13 cellular contexts compared by ENCODE assay signal in the genomic region with DNA sequence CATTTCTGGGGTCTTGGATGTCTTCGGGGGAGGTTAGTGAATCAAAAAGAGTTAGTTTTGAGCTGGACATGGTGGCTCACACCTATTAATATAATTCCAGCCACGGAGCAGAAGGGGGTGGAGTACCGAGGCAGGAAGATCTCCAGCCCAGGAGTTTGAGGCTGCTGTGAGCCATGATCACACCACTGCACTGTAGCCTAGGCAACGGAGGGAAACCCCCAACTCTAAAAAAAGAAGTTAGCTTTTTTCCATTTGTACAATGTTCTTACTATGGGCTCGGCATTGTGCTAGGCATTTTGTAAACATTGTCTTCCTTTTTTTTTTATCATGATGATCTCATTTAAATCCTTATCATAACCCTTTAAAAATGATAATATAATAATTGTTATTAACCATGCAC. TPM values are rescaled to one million over a fixed set of nuclear protein-coding genes. Genes with fewer than 3 reads are reported as not detected.
A peak's percentile ranks its signal among the peaks of the same experiment; 100 is the strongest.
DNase-seq lines count a peak whose midpoint lies in the region; ATAC-seq, FAIRE-seq and TF ChIP-seq lines count a peak whose summit lies in the region.
"Had no signal": no experiment of that assay in that cellular context is flagged by ENCODE, and none has a peak within 500 bp of the region (broad histone marks: within the 10 kb centered on the region; RNA-seq: fewer than 3 reads in every experiment).

No MANE protein-coding gene starts in this region.

- ATAC-seq in HG02610 (IDR thresholded peaks at IDR 0.05; ENCODE audit: unreplicated experiment) (peak; percentile 61), K562 (no peak), GM21723 (IDR thresholded peaks at IDR 0.05; ENCODE audit: unreplicated experiment) (no peak), HG02763 (IDR thresholded peaks at IDR 0.05; ENCODE audit: unreplicated experiment) (no peak)
- ATAC-seq: lower lobe of right lung; stimulated activated effector memory CD8-positive, alpha-beta T cell treated with anti-CD3 and anti-CD28 coated beads, Interleukin-12 subunit alpha, Interleukin-12 subunit beta, amount 100 ng/mL, for 72 hours had no signal

- TF ChIP-seq POLR2A in K562 (conservative IDR thresholded peaks at IDR 0.05), result no peak

- peaks cover 3% of the 10 kb centered on the region; the same call in 1 of the 3 replicates for H3K79me2 ChIP-seq in K562 (ENCODE audit: control insufficient read depth, insufficient read depth, low read length)
- H3K79me2 ChIP-seq: parathyroid adenoma had no signal

- no peak for TF ChIP-seq RAD21 in K562 (CRISPR knock-in tag; conservative IDR thresholded peaks at IDR 0.05 in 1 of 2, IDR thresholded peaks at IDR 0.05 in 1 of 2)

- DNase-seq in CD1c-positive myeloid dendritic cell (ENCODE audit: extremely low spot score), result peak; percentile 27
- no peak for DNase-seq in K562 (ENCODE audit: extremely low read depth in 1 of 4, low spot score in 3 of 4)
- DNase-seq in activated effector memory CD4-positive, alpha-beta T cell treated with Interleukin-2 at 50 U/mL for 16 hours, result no peak
- DNase-seq: C1 segment of cervical spinal cord, H7, lower lobe of right lung, NCI-H69 had no signal

- no peaks in the 10 kb centered on the region for H3K27me3 ChIP-seq in K562 (ENCODE audit: control insufficient read depth in 2 of 2, insufficient read depth in 2 of 2, low read length in 2 of 2)

- 10% methylated on average over 5 of the region's 5 CpGs for WGBS in K562 (ENCODE audit: insufficient coverage, low coverage, missing lambda C conversion rate)

- no peaks in the 10 kb centered on the region for H3K36me3 ChIP-seq in K562 (ENCODE audit: control insufficient read depth, insufficient read depth, low read length)
- H3K36me3 ChIP-seq: lower lobe of right lung had no signal

- BruUV-seq in K562 (replicated peaks; lab: Mats Ljungman, UMichigan), result no TSS peak

- H3K4me3 ChIP-seq in K562, result no peak overlapping the region
- H3K4me3 ChIP-seq: lower lobe of right lung had no signal

- 0 out of 2 replicates have a peak overlapping the region, but pooled peaks have one; percentile 6 for H2AFZ ChIP-seq in K562 (ENCODE audit: low read depth, low read length)
- H2AFZ ChIP-seq: parathyroid adenoma had no signal

- TF ChIP-seq CTCF in K562 (IDR thresholded peaks at IDR 0.05 in 2 of 3, conservative IDR thresholded peaks at IDR 0.05 in 1 of 3; ENCODE audit: insufficient read depth in 2 of 3, low read depth in 1 of 3, low read length in 3 of 3), result no peak

- peaks cover 0 to 3% of the 10 kb centered on the region in 2 experiments; a peak in 2 of 5 replicates for H3K4me1 ChIP-seq in K562 (replicated peaks in 1 of 2; ENCODE audit: control insufficient read depth in 2 of 2, insufficient read depth in 2 of 2, low read length in 2 of 2)
- H3K4me1 ChIP-seq: lower lobe of right lung, parathyroid adenoma had no signal

- H3K4me2 ChIP-seq in K562 (ENCODE audit: insufficient read depth, low read length), result no peak overlapping the region

- in situ Hi-C loops in K562 (cut with MboI), result loop anchor here (5.0 kb wide), 1 partner anchor 79 kb away; no protein-coding TSS in a partner anchor

- no peak overlapping the region for H3K27ac ChIP-seq in K562 (ENCODE audit: extremely low read depth, low read depth, low read length)
- H3K27ac ChIP-seq: epithelial cell of prostate, lower lobe of right lung, parathyroid adenoma had no signal

- H3K9me1 ChIP-seq in K562 (ENCODE audit: control insufficient read depth, insufficient read depth, low read length), result no peaks in the 10 kb centered on the region

- no peaks in the 10 kb centered on the region for H3K9me3 ChIP-seq in K562 (replicated peaks; ENCODE audit: control insufficient read depth, insufficient read depth, low read depth, low read length)
- H3K9me3 ChIP-seq: lower lobe of right lung had no signal

- no peak for TF ChIP-seq EP300 in K562 (IDR thresholded peaks at IDR 0.05; ENCODE audit: low read length)

- no peaks in the 10 kb centered on the region for H4K20me1 ChIP-seq in K562 (replicated peaks; ENCODE audit: control insufficient read depth, insufficient read depth, low read length)

- CTCF ChIA-PET in K562 (lab: Yijun Ruan, JAX; ENCODE audit: low intra/inter-chr PET ratio), result interaction anchor here (0.6 to 3.0 kb wide), 2 partner anchors 80 to 387 kb away, joined by 3 to 39 read pairs; no protein-coding TSS in a partner anchor

- POLR2A ChIA-PET in K562 (lab: Yijun Ruan, JAX), result interaction anchor here (0.7 to 1.3 kb wide), 3 partner anchors 9 to 64 kb away, joined by 3 to 7 read pairs (median 4); no protein-coding TSS in a partner anchor

- no peak for FAIRE-seq in K562 (lab: Jason Lieb, UNC)

- intact Hi-C loops in K562 (cut with micrococcal nuclease), result loop anchor here (5.0 kb wide), 1 partner anchor 274 kb away; no protein-coding TSS in a partner anchor

- H3K9ac ChIP-seq in K562 (ENCODE audit: insufficient read depth in 1 of 2, low read depth in 2 of 2, low read length in 2 of 2), result no peak overlapping the region
- H3K9ac ChIP-seq: parathyroid adenoma had no signal

RNA-seq across cellular contexts. Expression of gene SNF8, which starts 8.3 kb away (rescaled TPM):
- 90.9 and 129 TPM in 2 replicates for total RNA-seq in K562 (2011; cell fraction: chromatin; rRNA removed; ENCODE audit: low replicate concordance)
- total RNA-seq in K562 (2011; cell fraction: nucleolus; rRNA removed), result 86.9 and 95.7 TPM in 2 replicates
- total RNA-seq in K562 (2011; cell fraction: nucleoplasm; rRNA removed), result 108 and 129 TPM in 2 replicates
- 126 and 127 TPM in 2 replicates for total RNA-seq in K562 (2014; rRNA removed)
- total RNA-seq in K562 (2014; rRNA removed; fragmentation: Illumina TruSeq; extraction: Trizol), result 92.5 and 96.8 TPM in 2 replicates
- 90.9 and 92.9 TPM in 2 replicates for total RNA-seq in K562 (2015; rRNA removed; fragmentation: Illumina TruSeq; extraction: Trizol)
- 124 and 130 TPM in 2 replicates for total RNA-seq in K562 (2021)
- 98.7 and 117 TPM in 2 replicates for polyA plus RNA-seq in K562 (2011; rRNA removed)
- 126 and 130 TPM in 2 replicates for polyA plus RNA-seq in K562 (2011; cell fraction: cytosol; rRNA removed)
- polyA plus RNA-seq in K562 (2011; cell fraction: nucleus; rRNA removed), result 54.4 and 56.9 TPM in 2 replicates
- 103 and 109 TPM in 2 replicates for polyA plus RNA-seq in K562 (2012)
- polyA plus RNA-seq in K562 (2014; fragmentation: Illumina TruSeq; extraction: Trizol), result 128 and 132 TPM in 2 replicates
- polyA plus RNA-seq in K562 (2014; fragmentation: Nextera tagmentation; extraction: Ambion mirVana), result 1 to 10 TPM; 6.9 to 9.0 TPM
- 143 and 149 TPM in 2 replicates for polyA plus RNA-seq in K562 (2014; rRNA removed)
- polyA minus RNA-seq in K562 (2011; rRNA and poly(A)+ RNA removed), result 76.9 and 111 TPM in 2 replicates
- polyA minus RNA-seq in K562 (2011; cell fraction: cytosol; rRNA and poly(A)+ RNA removed), result 45.1 and 48.6 TPM in 2 replicates
- 17.2 and 22.2 TPM in 2 replicates for polyA minus RNA-seq in K562 (2011; cell fraction: nucleus; rRNA and poly(A)+ RNA removed)

RNA-seq across cellular contexts. Expression of gene GIP, which starts 15.5 kb away (rescaled TPM):
- not detected in 2 replicates for total RNA-seq in K562 (2011; cell fraction: chromatin; rRNA removed; ENCODE audit: low replicate concordance)
- total RNA-seq in K562 (2011; cell fraction: nucleolus; rRNA removed), result not detected in 2 replicates
- not detected in 2 replicates for total RNA-seq in K562 (2011; cell fraction: nucleoplasm; rRNA removed)
- total RNA-seq in K562 (2014; rRNA removed) (not detected in 2 replicates), K562 (2014; rRNA removed; fragmentation: Illumina TruSeq; extraction: Trizol) (not detected in 2 replicates), K562 (2015; rRNA removed; fragmentation: Illumina TruSeq; extraction: Trizol) (not detected in 2 replicates), K562 (2021) (not detected in 2 replicates)
- polyA plus RNA-seq in K562 (2011; rRNA removed) (0.15 TPM in 1 of 2 replicates, not detected in the other), K562 (2014; fragmentation: Illumina TruSeq; extraction: Trizol) (not detected in 2 replicates), K562 (2014; fragmentation: Nextera tagmentation; extraction: Ambion mirVana) (under 1 TPM in 1 of 2 experiments, not detected in 1; 0.08 TPM), K562 (2014; rRNA removed) (0.12 TPM in 1 of 2 replicates, not detected in the other)
- not detected in 2 replicates for polyA plus RNA-seq in K562 (2011; cell fraction: cytosol; rRNA removed)
- polyA plus RNA-seq in K562 (2011; cell fraction: nucleus; rRNA removed), result not detected in 2 replicates
- 0.16 TPM in 1 of 2 replicates, not detected in the other for polyA plus RNA-seq in K562 (2012)
- not detected in 2 replicates for polyA minus RNA-seq in K562 (2011; rRNA and poly(A)+ RNA removed)
- polyA minus RNA-seq in K562 (2011; cell fraction: cytosol; rRNA and poly(A)+ RNA removed), result not detected in 2 replicates
- not detected in 2 replicates for polyA minus RNA-seq in K562 (2011; cell fraction: nucleus; rRNA and poly(A)+ RNA removed)
- total RNA-seq: lower lobe of right lung had no signal

RNA-seq across cellular contexts. Expression of gene IGF2BP1, which starts 44.3 kb away (rescaled TPM):
- total RNA-seq in K562 (2011; cell fraction: chromatin; rRNA removed; ENCODE audit: low replicate concordance), result 94.9 and 96.9 TPM in 2 replicates
- total RNA-seq in K562 (2011; cell fraction: nucleolus; rRNA removed), result 61.6 and 67.2 TPM in 2 replicates
- total RNA-seq in K562 (2011; cell fraction: nucleoplasm; rRNA removed), result 82.5 and 120 TPM in 2 replicates
- total RNA-seq in K562 (2014; rRNA removed) (53.6 and 61.6 TPM in 2 replicates), K562 (2014; rRNA removed; fragmentation: Illumina TruSeq; extraction: Trizol) (64.8 and 66.8 TPM in 2 replicates), K562 (2015; rRNA removed; fragmentation: Illumina TruSeq; extraction: Trizol) (65.5 and 72.0 TPM in 2 replicates), K562 (2021) (291 and 318 TPM in 2 replicates)
- polyA plus RNA-seq in K562 (2011; rRNA removed) (27.4 and 31.8 TPM in 2 replicates), K562 (2014; fragmentation: Illumina TruSeq; extraction: Trizol) (71.8 and 80.4 TPM in 2 replicates), K562 (2014; fragmentation: Nextera tagmentation; extraction: Ambion mirVana) (10 to 100 TPM; 13.0 to 13.8 TPM), K562 (2014; rRNA removed) (41.5 and 47.2 TPM in 2 replicates)
- polyA plus RNA-seq in K562 (2011; cell fraction: cytosol; rRNA removed), result 27.0 and 46.4 TPM in 2 replicates
- polyA plus RNA-seq in K562 (2011; cell fraction: nucleus; rRNA removed), result 52.8 and 86.1 TPM in 2 replicates
- polyA plus RNA-seq in K562 (2012), result 50.4 and 60.4 TPM in 2 replicates
- polyA minus RNA-seq in K562 (2011; rRNA and poly(A)+ RNA removed), result 59.8 and 69.5 TPM in 2 replicates
- 92.6 and 107 TPM in 2 replicates for polyA minus RNA-seq in K562 (2011; cell fraction: cytosol; rRNA and poly(A)+ RNA removed)
- polyA minus RNA-seq in K562 (2011; cell fraction: nucleus; rRNA and poly(A)+ RNA removed), result 27.3 and 40.9 TPM in 2 replicates
- total RNA-seq: lower lobe of right lung had no signal

RNA-seq across cellular contexts. Expression of gene UBE2Z, which starts 44.7 kb away (rescaled TPM):
- total RNA-seq in K562 (2011; cell fraction: chromatin; rRNA removed; ENCODE audit: low replicate concordance), result 182 and 197 TPM in 2 replicates
- total RNA-seq in K562 (2011; cell fraction: nucleolus; rRNA removed), result 99.5 and 104 TPM in 2 replicates
- total RNA-seq in K562 (2011; cell fraction: nucleoplasm; rRNA removed), result 156 and 243 TPM in 2 replicates
- total RNA-seq in K562 (2014; rRNA removed), result 28.3 and 35.2 TPM in 2 replicates
- total RNA-seq in K562 (2014; rRNA removed; fragmentation: Illumina TruSeq; extraction: Trizol), result 32.4 and 35.3 TPM in 2 replicates
- total RNA-seq in K562 (2015; rRNA removed; fragmentation: Illumina TruSeq; extraction: Trizol), result 38.2 and 38.5 TPM in 2 replicates
- 42.2 and 48.2 TPM in 2 replicates for total RNA-seq in K562 (2021)
- 79.9 and 89.0 TPM in 2 replicates for polyA plus RNA-seq in K562 (2011; rRNA removed)
- polyA plus RNA-seq in K562 (2011; cell fraction: cytosol; rRNA removed), result 69.0 and 70.8 TPM in 2 replicates
- 115 and 121 TPM in 2 replicates for polyA plus RNA-seq in K562 (2011; cell fraction: nucleus; rRNA removed)
- polyA plus RNA-seq in K562 (2012), result 39.3 and 41.0 TPM in 2 replicates
- 46.0 and 54.8 TPM in 2 replicates for polyA plus RNA-seq in K562 (2014; fragmentation: Illumina TruSeq; extraction: Trizol)
- polyA plus RNA-seq in K562 (2014; fragmentation: Nextera tagmentation; extraction: Ambion mirVana), result 10 to 100 TPM; 11.8 to 15.0 TPM
- 43.9 and 45.9 TPM in 2 replicates for polyA plus RNA-seq in K562 (2014; rRNA removed)
- polyA minus RNA-seq in K562 (2011; rRNA and poly(A)+ RNA removed), result 70.7 and 82.0 TPM in 2 replicates
- 36.6 and 52.0 TPM in 2 replicates for polyA minus RNA-seq in K562 (2011; cell fraction: cytosol; rRNA and poly(A)+ RNA removed)
- 26.9 and 43.7 TPM in 2 replicates for polyA minus RNA-seq in K562 (2011; cell fraction: nucleus; rRNA and poly(A)+ RNA removed)
